23 cellular contexts compared by ENCODE assay signal in the genomic region with DNA sequence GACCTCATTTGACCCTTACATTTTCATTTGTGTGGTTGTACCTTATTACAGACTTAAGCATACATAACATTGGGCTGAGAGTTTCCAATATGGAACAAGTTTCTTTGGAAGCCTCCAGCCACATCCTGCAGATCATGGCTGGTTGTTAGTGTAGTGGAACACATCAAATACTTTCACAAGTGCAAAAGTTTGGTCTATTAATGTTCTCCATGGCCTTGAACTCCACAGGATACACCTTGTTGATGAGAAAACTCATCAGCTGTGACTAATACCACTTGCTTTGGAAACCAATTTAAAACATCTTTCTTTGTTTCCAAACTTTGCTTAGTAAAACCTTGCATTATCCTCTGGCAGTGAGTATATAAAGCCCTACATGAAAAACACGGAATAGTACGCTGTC. TPM values are rescaled to one million over a fixed set of nuclear protein-coding genes. Genes with fewer than 3 reads are reported as not detected.
DNase-seq lines count a peak whose midpoint lies in the region; ATAC-seq and TF ChIP-seq lines count a peak whose summit lies in the region.
"Had no signal": no experiment of that assay in that cellular context is flagged by ENCODE, and none has a peak within 500 bp of the region (broad histone marks: within the 10 kb centered on the region; RNA-seq: fewer than 3 reads in every experiment).

No MANE protein-coding gene starts in this region.

- no peak overlapping the region for H3K9ac ChIP-seq in OCI-LY3 (ENCODE audit: low read length)
- H3K9ac ChIP-seq: BLaER1 treated with 17β-estradiol and CSF1 and Interleukin-3, amounts not matched to agents 10 nM and 100 nM had no signal

- no peak overlapping the region for H3K4me3 Mint-ChIP-seq in T-helper 2 cell treated with Interferon-gamma antibody and Interleukin-4, amounts not matched to agents 5 μg/mL and 100 μg/mL, for 36 hours
- H3K4me3 Mint-ChIP-seq: CD14-positive monocyte; CD4-positive, alpha-beta T cell; CD8-positive, alpha-beta memory T cell; GM23338; H9 had no signal

- H3K9me3 ChIP-seq in heart right ventricle (no peaks in the 10 kb centered on the region), OCI-LY3 (ENCODE audit: insufficient read depth, low read length) (no peaks in the 10 kb centered on the region)
- H3K9me3 ChIP-seq: A549; BE2C; BLaER1 treated with 17β-estradiol and CSF1 and Interleukin-3, amounts not matched to agents 10 nM and 100 nM had no signal

- H3K27ac ChIP-seq in heart right ventricle = peak overlapping the region in 8 of 10 donors; percentile 15 to 87 (median 76)
- no peak overlapping the region for H3K27ac ChIP-seq in OCI-LY3 (ENCODE audit: low read length)
- H3K27ac ChIP-seq: A549; BLaER1 treated with 17β-estradiol and CSF1 and Interleukin-3, amounts not matched to agents 10 nM and 100 nM had no signal

- no peak overlapping the region for H2AFZ ChIP-seq in OCI-LY3 (ENCODE audit: low read depth, low read length)
- H2AFZ ChIP-seq: GM23338 had no signal

- no peaks in the 10 kb centered on the region for H4K20me1 ChIP-seq in OCI-LY3 (ENCODE audit: insufficient read depth, low read length)
- H4K20me1 ChIP-seq: BLaER1 treated with 17β-estradiol and CSF1 and Interleukin-3, amounts not matched to agents 10 nM and 100 nM had no signal

- DNase-seq in heart right ventricle = no peak
- DNase-seq in Right ventricle myocardium inferior (ENCODE audit: missing footprints) = no peak
- peak; percentile 51 to 62 for DNase-seq in dermis microvascular lymphatic vessel endothelial cell (ENCODE audit: low read depth in 2 of 2)
- DNase-seq in lung microvascular endothelial cell (ENCODE audit: low read depth in 2 of 2) = peak; percentile 48 to 63
- no peak for DNase-seq in T-helper 2 cell treated with Interferon-gamma antibody and Interleukin-4, amounts not matched to agents 5 μg/mL and 100 μg/mL, for 36 hours (ENCODE audit: low spot score)
- no peak for DNase-seq in SW480 (ENCODE audit: low spot score)
- DNase-seq: 8988T; ACHN; AML-193; BE2C; CD4-positive, alpha-beta T cell; CD8-positive, alpha-beta memory T cell; DMS 273 treated with DMSO at 0.1 percent for 48 hours; DMS79; EL; GDM1; H9 had no signal

- intact Hi-C loops in heart right ventricle (cut with DNase I) = loop anchor here in 4 of 10 donors (5.0 to 10.0 kb wide), 3 partner anchors 41 to 76 kb away; no protein-coding TSS in a partner anchor
- intact Hi-C loops in Right ventricle myocardium inferior (cut with DNase I) = loop anchor here (5.0 kb wide), 1 partner anchor 76 kb away; no protein-coding TSS in a partner anchor

- peaks cover 0 to 86% (median 37%) of the 10 kb centered on the region in 9 donors for H3K36me3 ChIP-seq in heart right ventricle
- H3K36me3 ChIP-seq in OCI-LY3 (replicated peaks; ENCODE audit: low read depth, low read length) = no peaks in the 10 kb centered on the region
- H3K36me3 ChIP-seq: BE2C; BLaER1 treated with 17β-estradiol and CSF1 and Interleukin-3, amounts not matched to agents 10 nM and 100 nM had no signal

- H3K4me2 ChIP-seq in OCI-LY3 (ENCODE audit: low read length) = peak overlapping the region; percentile 36; the same call in 1 of the 2 replicates
- H3K4me2 ChIP-seq: A549; BLaER1 treated with 17β-estradiol and CSF1 and Interleukin-3, amounts not matched to agents 10 nM and 100 nM; GM23338 had no signal

- no peak for TF ChIP-seq CTCF in heart right ventricle (IDR thresholded peaks at IDR 0.05)
- TF ChIP-seq CTCF in OCI-LY3 (IDR thresholded peaks at IDR 0.05; ENCODE audit: low read depth, low read length) = no peak

- H3K36me3 Mint-ChIP-seq in T-helper 2 cell treated with Interferon-gamma antibody and Interleukin-4, amounts not matched to agents 5 μg/mL and 100 μg/mL, for 36 hours (ENCODE audit: low read depth) = no peaks in the 10 kb centered on the region
- H3K36me3 Mint-ChIP-seq: CD14-positive monocyte had no signal

- H3K4me3 ChIP-seq in heart right ventricle (no peak overlapping the region), OCI-LY3 (ENCODE audit: low read length) (no peak overlapping the region)
- H3K4me3 ChIP-seq: A549; BLaER1 treated with 17β-estradiol and CSF1 and Interleukin-3, amounts not matched to agents 10 nM and 100 nM; GM23338 had no signal

- WGBS in heart right ventricle, 2 donors = 92 to 95% methylated on average over 2 of the region's 2 CpGs

- no peaks in the 10 kb centered on the region for H3K79me2 ChIP-seq in OCI-LY3 (ENCODE audit: low read length)

- peaks cover 5% of the 10 kb centered on the region for H3K27me3 Mint-ChIP-seq in T-helper 2 cell treated with Interferon-gamma antibody and Interleukin-4, amounts not matched to agents 5 μg/mL and 100 μg/mL, for 36 hours (ENCODE audit: low read depth)
- H3K27me3 Mint-ChIP-seq: CD4-positive, alpha-beta T cell had no signal

- peaks cover 4% of the 10 kb centered on the region for H3K4me1 Mint-ChIP-seq in T-helper 2 cell treated with Interferon-gamma antibody and Interleukin-4, amounts not matched to agents 5 μg/mL and 100 μg/mL, for 36 hours (ENCODE audit: low read depth)
- H3K4me1 Mint-ChIP-seq: CD14-positive monocyte; CD8-positive, alpha-beta memory T cell; GM23338; H9 had no signal

- H3K27ac Mint-ChIP-seq in T-helper 2 cell treated with Interferon-gamma antibody and Interleukin-4, amounts not matched to agents 5 μg/mL and 100 μg/mL, for 36 hours = no peak overlapping the region
- H3K27ac Mint-ChIP-seq: CD14-positive monocyte; CD4-positive, alpha-beta T cell; CD8-positive, alpha-beta memory T cell; GM23338; H9 had no signal

- H3K9me3 Mint-ChIP-seq in T-helper 2 cell treated with Interferon-gamma antibody and Interleukin-4, amounts not matched to agents 5 μg/mL and 100 μg/mL, for 36 hours = no peaks in the 10 kb centered on the region
- H3K9me3 Mint-ChIP-seq: CD14-positive monocyte; CD4-positive, alpha-beta T cell; CD8-positive, alpha-beta memory T cell; GM23338; H9 had no signal

- H3K4me1 ChIP-seq in heart right ventricle (peaks cover 4 to 54% (median 33%) of the 10 kb centered on the region in 9 donors), OCI-LY3 (ENCODE audit: low read length) (peaks cover 37% of the 10 kb centered on the region)
- H3K4me1 ChIP-seq: A549, BE2C had no signal

- H3K27me3 ChIP-seq in heart right ventricle = no peaks in the 10 kb centered on the region
- no peaks in the 10 kb centered on the region for H3K27me3 ChIP-seq in OCI-LY3 (ENCODE audit: low read depth, low read length)
- H3K27me3 ChIP-seq: BE2C; BLaER1 treated with 17β-estradiol and CSF1 and Interleukin-3, amounts not matched to agents 10 nM and 100 nM had no signal

- no peak for ATAC-seq in heart right ventricle
- ATAC-seq in Right ventricle myocardium inferior = no peak
- ATAC-seq: A549, GM23338, HCT116 had no signal

RNA-seq across cellular contexts. Expression of gene MYZAP, which starts 46.1 kb away (rescaled TPM):
- total RNA-seq in heart right ventricle (1,000 to 10,000 TPM in 4 of 10 donors, 100 to 1,000 TPM in 6; 505 to 1,280 (median 954) TPM), Right ventricle myocardium inferior (869 TPM), dermis microvascular lymphatic vessel endothelial cell (37.2 and 45.7 TPM in 2 replicates), lung microvascular endothelial cell (49.7 and 86.3 TPM in 2 replicates)
- polyA plus RNA-seq in heart right ventricle = 100 to 1,000 TPM; 197 to 303 TPM
- total RNA-seq: CD8-positive, alpha-beta memory T cell had no signal
- polyA plus RNA-seq: CD8-positive, alpha-beta memory T cell had no signal

Comparison
In these comparisons a context has a peak if more than half of its experiments do, and no peak if none do; other contexts are left out.
1. DNase-seq: peak in dermis microvascular lymphatic vessel endothelial cell (2 of 2) and lung microvascular endothelial cell (2 of 2); none in heart right ventricle (0 of 2), Right ventricle myocardium inferior (single experiment), T-helper 2 cell treated with Interferon-gamma antibody and Interleukin-4, amounts not matched to agents 5 μg/mL and 100 μg/mL, for 36 hours (single experiment) and SW480 (single experiment).